11 cellular contexts compared by ENCODE assay signal in genomic region chr4:13920901-13921300, GRCh38.
DNase-seq lines count a peak whose midpoint lies in the region; ATAC-seq and TF ChIP-seq lines count a peak whose summit lies in the region.
"Had no signal": no experiment of that assay in that cellular context is flagged by ENCODE, and none has a peak within 500 bp of the region (broad histone marks: within the 10 kb centered on the region; RNA-seq: fewer than 3 reads in every experiment).

No MANE protein-coding gene starts in this region.

- no peaks in the 10 kb centered on the region for H3K9me3 ChIP-seq in left lung

- H3K4me1 ChIP-seq in left lung, result no peaks in the 10 kb centered on the region

- ATAC-seq in left lung (peak; percentile 69), GM21526 (IDR thresholded peaks at IDR 0.05; ENCODE audit: low FRiP score, unreplicated experiment) (no peak)
- no peak for ATAC-seq in stimulated activated naive B cell treated with anti-CD40 and anti-IgM and Interleukin-4, amounts not matched to agents 10 μg/mL and 1 μg/mL and 100 μg/mL, for 72 hours (replicated peaks)

- peaks cover 3 to 4% of the 10 kb centered on the region in 2 donors for H3K9me3 Mint-ChIP-seq in stimulated activated naive B cell treated with anti-CD40 and anti-IgM and Interleukin-4, amounts not matched to agents 10 μg/mL and 1 μg/mL and 100 μg/mL, for 72 hours

- intact Hi-C loops in left lung (cut with DNase I), result no loop called here

- DNase-seq in AG04449 (ENCODE audit: low read depth, low spot score), result peak; percentile 100
- peak; percentile 100 for DNase-seq in M059J (ENCODE audit: low read depth)
- DNase-seq in dedifferentiated amniotic fluid mesenchymal stem cell (ENCODE audit: extremely low spot score), result peak; percentile 98
- peak in 1 of 2 donors; percentile 41 for DNase-seq in left lung
- no peak for DNase-seq in stimulated activated naive B cell treated with anti-CD40 and anti-IgM and Interleukin-4, amounts not matched to agents 10 μg/mL and 1 μg/mL and 100 μg/mL, for 72 hours
- no peak for DNase-seq in NCI-H2227 (lab: John Stamatoyannopoulos, UW; ENCODE audit: unreplicated experiment)
- no peak for DNase-seq in activated T-cell treated with anti-CD3 and anti-CD28 coated beads, Interleukin-2, amount 50 U/mL, for 1 hour
- DNase-seq: activated CD8-positive, alpha-beta memory T cell treated with anti-CD3 and anti-CD28 coated beads for 24 hours; CD4-positive, alpha-beta T cell; NCI-H1417 treated with DMSO at 0.1 percent for 48 hours had no signal

- TF ChIP-seq CTCF in AG04449 (IDR thresholded peaks at IDR 0.05; ENCODE audit: insufficient read depth, low read length, missing control alignments) (no peak), left lung (IDR thresholded peaks at IDR 0.05) (no peak)

- POLR2A ChIA-PET in AG04449 (lab: Yijun Ruan, JAX), result interaction anchor here (0.6 to 5.8 kb wide), 4 partner anchors 12 to 1859 kb away, joined by 3 to 44 read pairs (median 4); no protein-coding TSS in a partner anchor

- H3K36me3 ChIP-seq in left lung, result no peaks in the 10 kb centered on the region

- H3K27me3 Mint-ChIP-seq in stimulated activated naive B cell treated with anti-CD40 and anti-IgM and Interleukin-4, amounts not matched to agents 10 μg/mL and 1 μg/mL and 100 μg/mL, for 72 hours, result peaks cover 5 to 8% of the 10 kb centered on the region in 2 donors

- no peak overlapping the region for H3K27ac ChIP-seq in left lung

- H3K27ac Mint-ChIP-seq in stimulated activated naive B cell treated with anti-CD40 and anti-IgM and Interleukin-4, amounts not matched to agents 10 μg/mL and 1 μg/mL and 100 μg/mL, for 72 hours, result no peak overlapping the region
- H3K27ac Mint-ChIP-seq: CD4-positive, alpha-beta T cell had no signal

- no peak overlapping the region for H3K4me3 Mint-ChIP-seq in stimulated activated naive B cell treated with anti-CD40 and anti-IgM and Interleukin-4, amounts not matched to agents 10 μg/mL and 1 μg/mL and 100 μg/mL, for 72 hours
- H3K4me3 Mint-ChIP-seq: CD4-positive, alpha-beta T cell had no signal

- no peaks in the 10 kb centered on the region for H3K36me3 Mint-ChIP-seq in stimulated activated naive B cell treated with anti-CD40 and anti-IgM and Interleukin-4, amounts not matched to agents 10 μg/mL and 1 μg/mL and 100 μg/mL, for 72 hours

- H3K4me3 ChIP-seq in AG04449 (ENCODE audit: low read depth, low read length), result no peak overlapping the region
- H3K4me3 ChIP-seq in left lung, result no peak overlapping the region

- H3K27me3 ChIP-seq in left lung, result no peaks in the 10 kb centered on the region

- H3K4me1 Mint-ChIP-seq in stimulated activated naive B cell treated with anti-CD40 and anti-IgM and Interleukin-4, amounts not matched to agents 10 μg/mL and 1 μg/mL and 100 μg/mL, for 72 hours, result peaks cover 0 to 5% of the 10 kb centered on the region in 2 donors

- CTCF ChIA-PET in AG04449 (lab: Yijun Ruan, JAX), result interaction anchor here (2.0 to 7.4 kb wide), 4 partner anchors 12 to 265 kb away, joined by 6 to 64 read pairs (median 30); no protein-coding TSS in a partner anchor

Comparison
In these comparisons a context has a peak if more than half of its experiments do, and no peak if none do; other contexts are left out.
1. DNase-seq: peak in AG04449 (single experiment), M059J (single experiment) and dedifferentiated amniotic fluid mesenchymal stem cell (single experiment); none in stimulated activated naive B cell treated with anti-CD40 and anti-IgM and Interleukin-4, amounts not matched to agents 10 μg/mL and 1 μg/mL and 100 μg/mL, for 72 hours (single experiment), NCI-H2227 (single experiment) and activated T-cell treated with anti-CD3 and anti-CD28 coated beads, Interleukin-2, amount 50 U/mL, for 1 hour (single experiment).